14 cellular contexts compared by ENCODE assay signal in the genomic region with DNA sequence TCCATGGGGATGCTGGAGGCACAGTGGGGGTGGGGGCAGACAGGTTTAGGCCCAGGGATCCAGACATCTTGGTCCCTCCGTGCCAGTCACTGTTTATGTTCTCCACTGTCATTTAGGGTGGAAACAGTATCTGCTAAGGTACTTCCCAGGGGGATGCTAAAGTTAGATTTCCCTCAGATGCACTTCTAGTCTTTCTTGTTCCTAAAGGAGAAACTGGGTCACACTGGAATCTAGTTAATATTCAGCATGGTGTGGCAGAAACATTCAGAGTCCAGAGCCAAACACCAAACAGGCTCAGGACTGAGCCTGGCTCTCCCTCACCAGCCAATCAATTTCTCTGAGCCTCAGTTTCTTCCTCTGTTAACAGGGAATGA.
DNase-seq lines count a peak whose midpoint lies in the region; ATAC-seq and TF ChIP-seq lines count a peak whose summit lies in the region.
"Had no signal": no experiment of that assay in that cellular context is flagged by ENCODE, and none has a peak within 500 bp of the region (broad histone marks: within the 10 kb centered on the region; RNA-seq: fewer than 3 reads in every experiment).

No MANE protein-coding gene starts in this region.

- H3K18ac ChIP-seq in neuronal stem cell (ENCODE audit: low read length): no peak overlapping the region

- no peak overlapping the region for H2BK5ac ChIP-seq in neuronal stem cell (ENCODE audit: low read length)

- no peak overlapping the region for H3K27ac ChIP-seq in neuronal stem cell (replicated peaks; ENCODE audit: low read length)
- H3K27ac ChIP-seq: SK-N-MC had no signal

- DNase-seq in G401 (ENCODE audit: low spot score) (peak; percentile 66), cerebellum (ENCODE audit: low spot score) (peak; percentile 21), neuronal stem cell (ENCODE audit: low spot score) (no peak), GM10266 (ENCODE audit: extremely low spot score) (no peak), SK-N-DZ (ENCODE audit: low spot score) (no peak), mucosa of descending colon (no peak)
- no peak for DNase-seq in activated CD4-positive, CD25-positive, alpha-beta regulatory T cell (lab: John Stamatoyannopoulos, UW)
- DNase-seq: CD8-positive, alpha-beta T cell; GF-D8; NCI-H1694; NCI-H2171 treated with DMSO at 0.1 percent for 48 hours; NCI-H526; RPMI8226 had no signal

- no peak overlapping the region for H2BK12ac ChIP-seq in neuronal stem cell (ENCODE audit: low read length)

- in situ Hi-C loops in G401 (cut with HindIII; ENCODE audit: low sequenced_read_pairs): no loop called here

- no peak overlapping the region for H3K23ac ChIP-seq in neuronal stem cell (ENCODE audit: low read depth, low read length, poor library complexity)

- peaks cover 0 to 3% of the 10 kb centered on the region in 2 donors for H3K4me1 ChIP-seq in neuronal stem cell (ENCODE audit: control insufficient read depth in 2 of 2, insufficient read depth in 1 of 2, low read depth in 1 of 2, low read length in 2 of 2)
- peaks cover 7% of the 10 kb centered on the region for H3K4me1 ChIP-seq in mucosa of descending colon (ENCODE audit: low read depth)

- peak overlapping the region; percentile 39 for H3K14ac ChIP-seq in neuronal stem cell (ENCODE audit: low read length)

- intact Hi-C loops in mucosa of descending colon (cut with DNase I, micrococcal nuclease): no loop called here

- H3K4me3 ChIP-seq in neuronal stem cell (ENCODE audit: low read length in 2 of 2) (no peak overlapping the region), mucosa of descending colon (no peak overlapping the region)
- H3K4me3 ChIP-seq: SK-N-MC had no signal

- H3K79me1 ChIP-seq in neuronal stem cell (ENCODE audit: low read depth, low read length): no peaks in the 10 kb centered on the region

- H4K8ac ChIP-seq in neuronal stem cell (ENCODE audit: low read depth, low read length): no peak overlapping the region

- WGBS in neuronal stem cell (ENCODE audit: extremely low coverage in 2 of 2, insufficient read length in 2 of 2, insufficient replicate concordance in 1 of 2), 2 donors: no CpG with 5 or more reads among the region's 1 CpG

- H2AK5ac ChIP-seq in neuronal stem cell (ENCODE audit: low read depth, low read length): no peak overlapping the region

- no peak overlapping the region for H2BK120ac ChIP-seq in neuronal stem cell (ENCODE audit: low read depth, low read length)

- H3K36me3 ChIP-seq in neuronal stem cell (replicated peaks in 1 of 2; ENCODE audit: control insufficient read depth in 2 of 2, insufficient read depth in 2 of 2, low read length in 2 of 2) (no peaks in the 10 kb centered on the region), mucosa of descending colon (ENCODE audit: low read depth) (no peaks in the 10 kb centered on the region)

- H4K91ac ChIP-seq in neuronal stem cell (ENCODE audit: low read depth, low read length, poor library complexity): peak overlapping the region; percentile 74

- no peak overlapping the region for H3K4me2 ChIP-seq in neuronal stem cell (ENCODE audit: insufficient read depth, low read length, poor library complexity, severe bottlenecking)

- no peak overlapping the region for H3K9ac ChIP-seq in neuronal stem cell (ENCODE audit: low read depth, low read length, poor library complexity)

- no peak for ATAC-seq in mucosa of descending colon
- ATAC-seq: CD8-positive, alpha-beta T cell had no signal

- H2AFZ ChIP-seq in neuronal stem cell (ENCODE audit: low read length): no peak overlapping the region

- H3K27me3 ChIP-seq in neuronal stem cell (ENCODE audit: control insufficient read depth in 3 of 3, insufficient read depth in 3 of 3, low read depth in 1 of 3, low read length in 3 of 3): no peaks in the 10 kb centered on the region

- no peak overlapping the region for H3K4ac ChIP-seq in neuronal stem cell (ENCODE audit: low read length)

- H3K9me3 ChIP-seq in neuronal stem cell (replicated peaks in 1 of 2; ENCODE audit: control insufficient read depth in 2 of 2, insufficient read depth in 1 of 2, low read depth in 1 of 2, low read length in 2 of 2) (no peaks in the 10 kb centered on the region), mucosa of descending colon (no peaks in the 10 kb centered on the region)

- H2BK15ac ChIP-seq in neuronal stem cell (ENCODE audit: low read length): no peak overlapping the region

- no peak for TF ChIP-seq CTCF in GM10266 (IDR thresholded peaks at IDR 0.05; ENCODE audit: control insufficient read depth, insufficient read depth, low read depth, missing control alignments)
- no peak for TF ChIP-seq CTCF in mucosa of descending colon (IDR thresholded peaks at IDR 0.05)

Comparison
In these comparisons a context has a peak if more than half of its experiments do, and no peak if none do; other contexts are left out.
1. DNase-seq: peak in G401 (single experiment) and cerebellum (single experiment); none in neuronal stem cell (single experiment), GM10266 (single experiment), SK-N-DZ (single experiment), activated CD4-positive, CD25-positive, alpha-beta regulatory T cell (0 of 4) and mucosa of descending colon (0 of 3).